In the genomic region with DNA sequence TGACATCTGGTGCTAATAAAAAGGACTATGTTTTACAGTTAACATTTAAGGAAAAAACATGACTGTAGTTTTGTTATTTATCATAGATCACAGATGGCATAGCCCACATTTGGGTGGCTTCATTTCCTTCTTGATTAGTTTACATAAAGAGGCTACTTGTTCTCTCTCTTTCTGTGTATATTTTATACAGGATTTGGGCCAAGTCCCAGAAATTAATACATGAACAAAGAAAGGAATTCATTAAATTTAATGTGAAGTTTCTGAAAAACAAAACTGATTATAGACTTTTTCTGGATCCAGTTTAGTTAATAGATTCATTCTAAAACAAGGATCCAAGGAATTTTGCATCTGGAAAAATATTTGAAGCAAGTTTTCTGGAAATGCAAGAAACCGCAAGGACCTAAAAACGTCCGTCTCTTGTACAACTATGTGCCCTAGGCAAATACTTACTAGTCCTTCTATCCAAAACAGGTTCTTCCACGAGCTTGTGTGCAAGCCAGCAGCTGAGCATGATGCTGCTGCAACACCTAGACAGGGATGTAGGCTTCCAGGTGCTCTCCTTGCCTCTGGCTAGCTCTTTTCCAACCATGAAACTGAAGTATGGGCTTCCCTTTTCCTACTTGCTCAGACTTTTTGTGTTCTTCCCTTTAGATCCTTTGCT, we compare ENCODE assay signal across 21 cellular contexts.
DNase-seq lines count a peak whose midpoint lies in the region; ATAC-seq, FAIRE-seq and TF ChIP-seq lines count a peak whose summit lies in the region.
"Had no signal": no experiment of that assay in that cellular context is flagged by ENCODE, and none has a peak within 500 bp of the region (broad histone marks: within the 10 kb centered on the region; RNA-seq: fewer than 3 reads in every experiment).

No MANE protein-coding gene starts in this region.

- peaks cover 0 to 5% (median 0%) of the 10 kb centered on the region in 6 donors for H3K9me3 Mint-ChIP-seq in immature natural killer cell
- H3K9me3 Mint-ChIP-seq: activated CD4-positive, alpha-beta memory T cell treated with anti-CD3 and anti-CD28 coated beads, Interleukin-2, amount 10 ng/mL, durations not matched to agents 7 days and 5 days; activated T-helper 17 cell treated with anti-CD3 and anti-CD28 coated beads, Interleukin-2, amount 50 U/mL, for 72 hours; stimulated activated naive CD8-positive, alpha-beta T cell treated with anti-CD3 and anti-CD28 coated beads, Interleukin-15, Interleukin-2, amounts not matched to agents 100 ng/mL and 50 ng/mL, for 24 hours had no signal

- DNase-seq in AG10803 (ENCODE audit: low read depth) (peak; percentile 58), NCI-H1694 treated with DMSO at 0.1 percent for 48 hours (lab: John Stamatoyannopoulos, UW) (peak; percentile 90), H1 (ENCODE audit: low read depth in 1 of 2, low spot score in 2 of 2) (no peak), mucosa of descending colon (no peak), SHP77 treated with DMSO at 0.1 percent for 48 hours (lab: John Stamatoyannopoulos, UW) (no peak), immature natural killer cell (no peak), hepatic stellate cell (ENCODE audit: low spot score) (no peak)
- no peak for DNase-seq in stimulated activated CD4-positive, alpha-beta T cell treated with anti-CD3 and anti-CD28 coated beads, Interleukin-1b, Interleukin-23, amount 100 ng/mL, for 48 hours
- DNase-seq: activated CD4-positive, alpha-beta memory T cell treated with anti-CD3 and anti-CD28 coated beads, Interleukin-2, amount 10 ng/mL, durations not matched to agents 7 days and 5 days; BE2C; cortex of kidney; midbrain; NCI-H1436 treated with DMSO at 0.1 percent for 48 hours; NCI-H524 treated with DMSO at 0.1 percent for 48 hours; occipital lobe had no signal

- CTCF ChIA-PET in H1 (lab: Charles Lee; ENCODE audit: partially characterized antibody), result interaction anchor here (1.1 kb wide), 1 partner anchor 219 kb away, joined by 4 read pairs; no protein-coding TSS in a partner anchor

- H3K4me3 ChIP-seq in AG10803 (ENCODE audit: low read length) (no peak overlapping the region), H1 (ENCODE audit: extremely low read depth in 1 of 4, insufficient read depth in 2 of 4, low read depth in 3 of 4, low read length in 4 of 4) (no peak overlapping the region), mucosa of descending colon (no peak overlapping the region)
- H3K4me3 ChIP-seq: GM12878, smooth muscle cell had no signal

- WGBS in H1 (ENCODE audit: extremely low coverage in 1 of 2, insufficient coverage in 1 of 2, insufficient read length in 1 of 2, insufficient replicate concordance in 2 of 2, low coverage in 1 of 2, low lambda C conversion rate in 2 of 2, missing lambda C conversion rate in 1 of 2), 2 experiments, result 97% methylated on average over 4 of the region's 4 CpGs; no CpG with 5 or more reads in 1 of the 2 experiments

- no peak for TF ChIP-seq RAD21 in H1 (IDR thresholded peaks at IDR 0.05 in 1 of 2, conservative IDR thresholded peaks at IDR 0.05 in 1 of 2; ENCODE audit: low read depth in 2 of 2, low read length in 2 of 2)

- H2BK12ac ChIP-seq in H1 (ENCODE audit: low read depth, low read length), result peak overlapping the region; percentile 44; the same call in 1 of the 2 replicates

- no peaks in the 10 kb centered on the region for H3K23me2 ChIP-seq in H1 (ENCODE audit: low read depth, low read length)

- no peak overlapping the region for H3K56ac ChIP-seq in H1 (replicated peaks; ENCODE audit: insufficient read length, low read depth, low read length)

- no peak for TF ChIP-seq CTCF in AG10803 (conservative IDR thresholded peaks at IDR 0.05; ENCODE audit: low read length)
- no peak for TF ChIP-seq CTCF in H1 (IDR thresholded peaks at IDR 0.05; ENCODE audit: control extremely low read depth in 1 of 3, insufficient read depth in 1 of 3, low read depth in 1 of 3, low read length in 3 of 3)
- TF ChIP-seq CTCF in mucosa of descending colon (IDR thresholded peaks at IDR 0.05), result no peak

- no peak overlapping the region for H3K4me3 Mint-ChIP-seq in immature natural killer cell
- H3K4me3 Mint-ChIP-seq: activated CD4-positive, alpha-beta memory T cell treated with anti-CD3 and anti-CD28 coated beads, Interleukin-2, amount 10 ng/mL, durations not matched to agents 7 days and 5 days; activated T-helper 17 cell treated with anti-CD3 and anti-CD28 coated beads, Interleukin-2, amount 50 U/mL, for 72 hours; stimulated activated naive CD8-positive, alpha-beta T cell treated with anti-CD3 and anti-CD28 coated beads, Interleukin-15, Interleukin-2, amounts not matched to agents 100 ng/mL and 50 ng/mL, for 24 hours had no signal

- H3K27me3 Mint-ChIP-seq in immature natural killer cell (ENCODE audit: low read depth in 3 of 3), result peaks cover 0 to 10% (median 4%) of the 10 kb centered on the region in 3 donors
- H3K27me3 Mint-ChIP-seq: activated CD4-positive, alpha-beta memory T cell treated with anti-CD3 and anti-CD28 coated beads, Interleukin-2, amount 10 ng/mL, durations not matched to agents 7 days and 5 days; activated T-helper 17 cell treated with anti-CD3 and anti-CD28 coated beads, Interleukin-2, amount 50 U/mL, for 72 hours had no signal

- peak; percentile 38 for ATAC-seq in mucosa of descending colon
- ATAC-seq: activated T-helper 17 cell treated with anti-CD3 and anti-CD28 coated beads, Interleukin-2, amount 50 U/mL, for 72 hours; GM12878; Right ventricle myocardium inferior had no signal

- H3K23ac ChIP-seq in H1 (ENCODE audit: insufficient read length), result no peak overlapping the region

- H4K8ac ChIP-seq in H1 (ENCODE audit: extremely low read depth, insufficient read depth, low read length), result no peak overlapping the region

- no peaks in the 10 kb centered on the region; a peak in 1 of 7 replicates for H3K4me1 ChIP-seq in H1 (replicated peaks in 1 of 4; ENCODE audit: control insufficient read depth in 3 of 4, insufficient read depth in 4 of 4, low read length in 3 of 4)
- H3K4me1 ChIP-seq in mucosa of descending colon (ENCODE audit: low read depth), result peaks cover 12% of the 10 kb centered on the region
- H3K4me1 ChIP-seq: BE2C had no signal

- H3K79me2 ChIP-seq in H1 (ENCODE audit: control insufficient read depth in 1 of 2, insufficient read depth in 2 of 2, low read length in 2 of 2), result no peaks in the 10 kb centered on the region

- no peak overlapping the region for H4K91ac ChIP-seq in H1 (replicated peaks; ENCODE audit: insufficient read length, low read length)

- no peak overlapping the region for H3K27ac Mint-ChIP-seq in immature natural killer cell
- H3K27ac Mint-ChIP-seq: activated CD4-positive, alpha-beta memory T cell treated with anti-CD3 and anti-CD28 coated beads, Interleukin-2, amount 10 ng/mL, durations not matched to agents 7 days and 5 days; activated T-helper 17 cell treated with anti-CD3 and anti-CD28 coated beads, Interleukin-2, amount 50 U/mL, for 72 hours; stimulated activated naive CD8-positive, alpha-beta T cell treated with anti-CD3 and anti-CD28 coated beads, Interleukin-15, Interleukin-2, amounts not matched to agents 100 ng/mL and 50 ng/mL, for 24 hours had no signal

- no peak overlapping the region for H3K27ac ChIP-seq in H1 (ENCODE audit: low read depth, low read length)
- H3K27ac ChIP-seq: KMS-11 had no signal

- H2AFZ ChIP-seq in H1 (ENCODE audit: low read length), result 0 out of 2 replicates have a peak overlapping the region, but pooled peaks have one; percentile 18

- peak overlapping the region; percentile 5 for H3K4ac ChIP-seq in H1 (replicated peaks; ENCODE audit: insufficient read length, low read depth, low read length)

- POLR2A ChIA-PET in H1 (lab: Charles Lee; ENCODE audit: partially characterized antibody), result no interaction called here

- no peak overlapping the region for H3K9ac ChIP-seq in H1 (replicated peaks in 1 of 4; ENCODE audit: extremely low read depth in 1 of 4, low read depth in 3 of 4, low read length in 3 of 4)
- H3K9ac ChIP-seq: KMS-11 had no signal

- H2BK20ac ChIP-seq in H1 (ENCODE audit: low read length), result no peak overlapping the region

- TF ChIP-seq POLR2A in H1 (IDR thresholded peaks at IDR 0.05; ENCODE audit: control extremely low read depth in 1 of 2, low read depth in 2 of 2, low read length in 2 of 2), result no peak

- TF ChIP-seq EP300 in H1 (IDR thresholded peaks at IDR 0.05; ENCODE audit: borderline replicate concordance in 1 of 2, low read depth in 2 of 2, low read length in 2 of 2), result no peak

- no peaks in the 10 kb centered on the region for H3K36me3 Mint-ChIP-seq in immature natural killer cell

- no peak overlapping the region for H2BK120ac ChIP-seq in H1 (replicated peaks; ENCODE audit: low read depth, low read length)

- H3K27me3 ChIP-seq in H1 (replicated peaks in 1 of 4; ENCODE audit: control insufficient read depth in 3 of 4, extremely low read depth in 1 of 4, insufficient read depth in 3 of 4, low read length in 3 of 4), result no peaks in the 10 kb centered on the region
- H3K27me3 ChIP-seq: BE2C had no signal

- H4K5ac ChIP-seq in H1 (ENCODE audit: insufficient read length, low read depth, low read length), result no peak overlapping the region

- no peaks in the 10 kb centered on the region for H3K79me1 ChIP-seq in H1 (ENCODE audit: low read depth, low read length)

- no peak overlapping the region for H2BK5ac ChIP-seq in H1 (ENCODE audit: low read depth, low read length)

- H3K9me3 ChIP-seq in H1 (ENCODE audit: insufficient read depth in 2 of 2, low read depth in 1 of 2, low read length in 1 of 2) (no peaks in the 10 kb centered on the region), mucosa of descending colon (no peaks in the 10 kb centered on the region)
- H3K9me3 ChIP-seq: BE2C had no signal

- no peak overlapping the region for H2AK5ac ChIP-seq in H1 (ENCODE audit: low read depth, low read length)

- H3K14ac ChIP-seq in H1 (ENCODE audit: insufficient read length), result no peak overlapping the region

- H3K4me2 ChIP-seq in H1 (ENCODE audit: insufficient read depth in 1 of 2, low read depth in 2 of 2, low read length in 2 of 2), result no peak overlapping the region
- H3K4me2 ChIP-seq: KMS-11, smooth muscle cell had no signal

- H3K36me3 ChIP-seq in H1 (ENCODE audit: control insufficient read depth in 2 of 4, insufficient read depth in 4 of 4, low read length in 3 of 4) (no peaks in the 10 kb centered on the region), mucosa of descending colon (ENCODE audit: low read depth) (no peaks in the 10 kb centered on the region)
- H3K36me3 ChIP-seq: BE2C had no signal

- intact Hi-C loops in mucosa of descending colon (cut with DNase I, micrococcal nuclease), result no loop called here

- no peak overlapping the region for H3K18ac ChIP-seq in H1 (ENCODE audit: extremely low read depth, low read length)

- H3K4me1 Mint-ChIP-seq in immature natural killer cell, result no peaks in the 10 kb centered on the region
- H3K4me1 Mint-ChIP-seq: activated CD4-positive, alpha-beta memory T cell treated with anti-CD3 and anti-CD28 coated beads, Interleukin-2, amount 10 ng/mL, durations not matched to agents 7 days and 5 days; activated T-helper 17 cell treated with anti-CD3 and anti-CD28 coated beads, Interleukin-2, amount 50 U/mL, for 72 hours had no signal

- no peaks in the 10 kb centered on the region for H4K20me1 ChIP-seq in H1 (replicated peaks in 1 of 2; ENCODE audit: control insufficient read depth in 1 of 2, insufficient read depth in 2 of 2, low read length in 2 of 2)

- H2BK15ac ChIP-seq in H1 (ENCODE audit: low read length), result 0 out of 2 replicates have a peak overlapping the region, but pooled peaks have one; percentile 8

- FAIRE-seq in H1 (lab: Jason Lieb, UNC), result no peak
- FAIRE-seq: GM12878 had no signal

Comparison
In these comparisons a context has a peak if more than half of its experiments do, and no peak if none do; other contexts are left out.
1. DNase-seq: peak in AG10803 (single experiment) and NCI-H1694 treated with DMSO at 0.1 percent for 48 hours (single experiment); none in H1 (0 of 2), mucosa of descending colon (0 of 3), SHP77 treated with DMSO at 0.1 percent for 48 hours (single experiment), stimulated activated CD4-positive, alpha-beta T cell treated with anti-CD3 and anti-CD28 coated beads, Interleukin-1b, Interleukin-23, amount 100 ng/mL, for 48 hours (single experiment), immature natural killer cell (0 of 3) and hepatic stellate cell (single experiment).